27 cellular contexts compared by ENCODE assay signal in the genomic region with DNA sequence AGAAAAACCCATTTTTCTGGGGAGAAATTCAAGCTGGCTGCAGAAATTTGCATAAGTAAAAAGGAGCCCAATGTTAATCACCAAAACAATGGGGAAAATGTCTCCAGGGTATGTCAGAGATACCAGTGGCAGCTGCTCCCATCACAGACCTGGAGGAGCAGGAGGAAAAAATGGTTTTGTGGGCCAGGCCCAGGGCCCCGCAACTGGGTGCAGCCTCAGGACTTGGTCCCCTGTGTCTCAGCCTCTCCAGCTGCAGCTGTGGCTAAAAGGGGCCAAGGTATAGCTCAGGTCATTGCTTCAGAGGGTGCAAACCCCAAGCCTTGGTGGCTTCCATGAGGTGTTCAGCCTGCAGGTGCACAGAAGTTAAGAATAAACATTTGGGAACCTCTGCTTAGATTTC.
"Had no signal": no experiment of that assay in that cellular context is flagged by ENCODE, and none has a peak within 500 bp of the region (broad histone marks: within the 10 kb centered on the region; RNA-seq: fewer than 3 reads in every experiment).

No MANE protein-coding gene starts in this region.

- H3K4me3 ChIP-seq: stomach, suprapubic skin, testis, thoracic aorta, thyroid gland, tibial artery, tibial nerve, transverse colon, upper lobe of left lung, upper lobe of right lung, uterus, vagina had no signal

- H3K9me3 ChIP-seq: suprapubic skin, testis, thoracic aorta, thyroid gland, transverse colon, upper lobe of right lung, uterus, vagina had no signal

- H3K36me3 ChIP-seq: stomach, suprapubic skin, thoracic aorta, thyroid gland, tibial artery, tibial nerve, transverse colon, upper lobe of left lung, upper lobe of right lung, uterus, vagina had no signal

- H3K27me3 ChIP-seq: stomach, suprapubic skin, testis, thyroid gland, tibial artery, tibial nerve, transverse colon, upper lobe of left lung, upper lobe of right lung, uterus, vagina had no signal

- DNase-seq: stimulated activated CD4-positive, alpha-beta T cell treated with anti-CD3 and anti-CD28 coated beads, Interleukin-2, amount 100 ng/mL, for 48 hours; stimulated activated CD4-positive, alpha-beta T cell treated with anti-CD3 and anti-CD28 coated beads, Interleukin-4, amount 100 ng/mL, for 1 hour; stimulated activated CD4-positive, alpha-beta T cell treated with anti-CD3 and anti-CD28 coated beads, Interleukin-4, amount 100 ng/mL, for 24 hours; stimulated activated CD4-positive, alpha-beta T cell treated with anti-CD3 and anti-CD28 coated beads, Interleukin-4, amount 100 ng/mL, for 4 hours; stimulated activated CD8-positive, alpha-beta memory T cell treated with anti-CD3 and anti-CD28 coated beads, Interleukin-4, amount 100 ng/mL, for 48 hours; stimulated activated naive B cell treated with anti-CD40 and anti-IgM and Interleukin-4, amounts not matched to agents 10 μg/mL and 1 μg/mL and 100 μg/mL, for 72 hours; stimulated activated naive CD4-positive, alpha-beta T cell; stimulated activated naive CD4-positive, alpha-beta T cell treated with Interleukin-2 at 50 U/mL for 16 hours; stimulated activated naive CD8-positive, alpha-beta T cell treated with anti-CD3 and anti-CD28 coated beads, Interleukin-15, amount 100 ng/mL, for 72 hours; stimulated activated naive CD8-positive, alpha-beta T cell treated with anti-CD3 and anti-CD28 coated beads, Interleukin-15, Interleukin-2, amounts not matched to agents 100 U/mL and 50 U/mL, for 24 hours; stomach; substantia nigra; testis; thyroid gland; tibial artery; transverse colon; trophoblast cell; upper lobe of left lung; upper lobe of right lung; uterus had no signal

- ATAC-seq: stimulated activated effector memory CD8-positive, alpha-beta T cell treated with anti-CD3 and anti-CD28 coated beads, Interleukin-12 subunit alpha, Interleukin-12 subunit beta, amount 100 ng/mL, for 72 hours; stimulated activated memory B cell treated with anti-CD40 and anti-IgM and Interleukin-4, amounts not matched to agents 10 μg/mL and 1 μg/mL and 100 μg/mL, for 72 hours; stimulated activated naive B cell treated with anti-CD40 and anti-IgM and Interleukin-4, amounts not matched to agents 10 μg/mL and 1 μg/mL and 100 μg/mL, for 72 hours; stimulated activated naive CD8-positive, alpha-beta T cell treated with anti-CD3 and anti-CD28 coated beads, Interleukin-15, amount 100 ng/mL, for 72 hours; stimulated activated naive CD8-positive, alpha-beta T cell treated with anti-CD3 and anti-CD28 coated beads, Interleukin-15, Interleukin-2, amounts not matched to agents 100 U/mL and 50 U/mL, for 24 hours; upper lobe of right lung had no signal

- FAIRE-seq: urothelium cell line had no signal

- H3K27ac ChIP-seq: stomach, suprapubic skin, testis, thoracic aorta, thyroid gland, tibial artery, tibial nerve, transverse colon, upper lobe of left lung, upper lobe of right lung, uterus, vagina had no signal

- H3K4me1 ChIP-seq: stomach, suprapubic skin, testis, thyroid gland, tibial artery, tibial nerve, transverse colon, upper lobe of left lung, upper lobe of right lung, uterus, vagina had no signal
